ENCODE assay signal across 14 cellular contexts in genomic region chr2:47118581-47118980, GRCh38. TPM values are rescaled to one million over a fixed set of nuclear protein-coding genes. Genes with fewer than 3 reads are reported as not detected.
"Had no signal": no experiment of that assay in that cellular context is flagged by ENCODE, and none has a peak within 500 bp of the region (broad histone marks: within the 10 kb centered on the region; RNA-seq: fewer than 3 reads in every experiment).

No MANE protein-coding gene starts in this region.

- H3K4me3 ChIP-seq: pancreas, stomach, thoracic aorta had no signal

- H3K4me1 ChIP-seq: pancreas, stomach had no signal

- H3K27ac Mint-ChIP-seq: activated CD4-positive, alpha-beta memory T cell treated with anti-CD3 and anti-CD28 coated beads, Interleukin-2, amount 10 ng/mL, durations not matched to agents 7 days and 5 days; activated naive CD8-positive, alpha-beta T cell treated with anti-CD3 and anti-CD28 coated beads for 36 hours; T-helper 17 cell had no signal

- H3K4me3 Mint-ChIP-seq: activated CD4-positive, alpha-beta memory T cell treated with anti-CD3 and anti-CD28 coated beads, Interleukin-2, amount 10 ng/mL, durations not matched to agents 7 days and 5 days; activated naive CD8-positive, alpha-beta T cell treated with anti-CD3 and anti-CD28 coated beads for 36 hours; neural crest cell; T-helper 17 cell had no signal

- H3K27me3 Mint-ChIP-seq: activated naive CD8-positive, alpha-beta T cell treated with anti-CD3 and anti-CD28 coated beads for 36 hours had no signal

- FAIRE-seq: colon, pancreas, TTC549 had no signal

- H3K27ac ChIP-seq: pancreas, stomach, thoracic aorta had no signal

- H3K4me1 Mint-ChIP-seq: activated CD4-positive, alpha-beta memory T cell treated with anti-CD3 and anti-CD28 coated beads, Interleukin-2, amount 10 ng/mL, durations not matched to agents 7 days and 5 days; activated naive CD8-positive, alpha-beta T cell treated with anti-CD3 and anti-CD28 coated beads for 36 hours; T-helper 17 cell had no signal

- H3K36me3 ChIP-seq: pancreas, stomach, thoracic aorta had no signal

- H3K27me3 ChIP-seq: pancreas, stomach had no signal

- H3K9me3 Mint-ChIP-seq: activated CD4-positive, alpha-beta memory T cell treated with anti-CD3 and anti-CD28 coated beads, Interleukin-2, amount 10 ng/mL, durations not matched to agents 7 days and 5 days had no signal

- H3K9me3 ChIP-seq: pancreas, stomach, thoracic aorta had no signal

- DNase-seq: activated CD4-positive, alpha-beta memory T cell treated with anti-CD3 and anti-CD28 coated beads, Interleukin-2, amount 10 ng/mL, durations not matched to agents 7 days and 5 days; activated gamma-delta T cell; activated naive CD8-positive, alpha-beta T cell treated with anti-CD3 and anti-CD28 coated beads for 36 hours; activated T-cell treated with anti-CD3 and anti-CD28 coated beads, Interleukin-2, amount 50 U/mL, for 48 hours; mesendoderm; pancreas; stomach; T-helper 17 cell had no signal

- ATAC-seq: left lobe of liver, pancreas, T-helper 17 cell had no signal

- H3K36me3 Mint-ChIP-seq: activated naive CD8-positive, alpha-beta T cell treated with anti-CD3 and anti-CD28 coated beads for 36 hours had no signal

RNA-seq across cellular contexts. Expression of gene STPG4, which starts 36.5 kb away (rescaled TPM):
- total RNA-seq: activated naive CD8-positive, alpha-beta T cell treated with anti-CD3 and anti-CD28 coated beads for 36 hours; left lobe of liver; pancreas; stomach; thoracic aorta; urinary bladder had no signal
- polyA plus RNA-seq: pancreas, stomach had no signal
